Comparison of ENCODE assay signal across 15 cellular contexts in genomic region chr16:72291121-72291520, GRCh38.
DNase-seq lines count a peak whose midpoint lies in the region; TF ChIP-seq lines count a peak whose summit lies in the region.
"Had no signal": no experiment of that assay in that cellular context is flagged by ENCODE, and none has a peak within 500 bp of the region (broad histone marks: within the 10 kb centered on the region; RNA-seq: fewer than 3 reads in every experiment).

No MANE protein-coding gene starts in this region.

- no peaks in the 10 kb centered on the region for H3K9me3 Mint-ChIP-seq in Calu3 (ENCODE audit: low read depth, unreplicated experiment)
- H3K9me3 Mint-ChIP-seq: activated CD4-positive, alpha-beta memory T cell treated with anti-CD3 and anti-CD28 coated beads for 36 hours had no signal

- no peak overlapping the region for H4K8ac ChIP-seq in trophoblast cell (ENCODE audit: low read depth, low read length)

- WGBS in esophagus muscularis mucosa, result 69% methylated on average over 3 of the region's 3 CpGs
- WGBS in trophoblast cell (ENCODE audit: extremely low coverage, insufficient coverage, insufficient read length), result no CpG with 5 or more reads among the region's 3 CpGs
- WGBS in esophagus squamous epithelium, 2 donors, result 33 to 59% methylated on average over 3 of the region's 3 CpGs

- H3K23ac ChIP-seq in trophoblast cell (ENCODE audit: low read length), result no peak overlapping the region

- TF ChIP-seq POLR2A in esophagus muscularis mucosa (IDR thresholded peaks at IDR 0.05; ENCODE audit: low read depth) (no peak), esophagus squamous epithelium (IDR thresholded peaks at IDR 0.05) (no peak)

- H3K4me3 Mint-ChIP-seq in Calu3 (ENCODE audit: low read depth, unreplicated experiment), result no peak overlapping the region
- H3K4me3 Mint-ChIP-seq: activated CD4-positive, alpha-beta memory T cell treated with anti-CD3 and anti-CD28 coated beads for 36 hours; dendritic cell treated with granulocyte-macrophage colony-stimulating factor and Interleukin-4, amounts not matched to agents 40 ng/mL and 50 ng/mL, for 4 days; T-helper 17 cell had no signal

- H3K27ac ChIP-seq in SJCRH30 (peak overlapping the region; percentile 48), esophagus muscularis mucosa (replicated peaks in 1 of 4) (peak overlapping the region; percentile 11 to 68 (median 44)), trophoblast cell (ENCODE audit: low read depth, low read length) (peak overlapping the region; percentile 59), esophagus squamous epithelium (peak overlapping the region in 2 of 4 donors; percentile 10 to 56)

- peaks cover 3% of the 10 kb centered on the region for H3K79me1 ChIP-seq in trophoblast cell (ENCODE audit: low read length)

- CTCF ChIA-PET in Calu3 (lab: Charles Lee), result interaction anchor here (1.2 kb wide), 1 partner anchor 10 kb away, joined by 4 read pairs; no protein-coding TSS in a partner anchor

- H3K36me3 ChIP-seq in SJCRH30, result no peaks in the 10 kb centered on the region
- no peaks in the 10 kb centered on the region for H3K36me3 ChIP-seq in esophagus muscularis mucosa
- no peaks in the 10 kb centered on the region for H3K36me3 ChIP-seq in trophoblast cell (ENCODE audit: control insufficient read depth in 1 of 2, insufficient read depth in 2 of 2, low read length in 2 of 2)
- H3K36me3 ChIP-seq in esophagus squamous epithelium, result no peaks in the 10 kb centered on the region

- H3K18ac ChIP-seq in trophoblast cell (ENCODE audit: low read length), result no peak overlapping the region

- no peak overlapping the region for H2AK5ac ChIP-seq in trophoblast cell (ENCODE audit: low read length)

- H3K9me3 ChIP-seq in SJCRH30 (replicated peaks) (no peaks in the 10 kb centered on the region), esophagus muscularis mucosa (no peaks in the 10 kb centered on the region), trophoblast cell (ENCODE audit: insufficient read depth, low read depth, low read length) (no peaks in the 10 kb centered on the region), esophagus squamous epithelium (no peaks in the 10 kb centered on the region)

- H3K27me3 Mint-ChIP-seq in Calu3 (ENCODE audit: unreplicated experiment), result no peaks in the 10 kb centered on the region
- H3K27me3 Mint-ChIP-seq: activated CD4-positive, alpha-beta memory T cell treated with anti-CD3 and anti-CD28 coated beads for 36 hours; dendritic cell treated with granulocyte-macrophage colony-stimulating factor and Interleukin-4, amounts not matched to agents 40 ng/mL and 50 ng/mL, for 4 days; T-helper 17 cell had no signal

- no peak overlapping the region for H3K4ac ChIP-seq in trophoblast cell (ENCODE audit: low read depth, low read length)

- TF ChIP-seq CTCF in Calu3 (IDR thresholded peaks at IDR 0.05; ENCODE audit: unreplicated experiment), result no peak
- TF ChIP-seq CTCF in esophagus muscularis mucosa (IDR thresholded peaks at IDR 0.05), result no peak
- no peak for TF ChIP-seq CTCF in esophagus squamous epithelium (IDR thresholded peaks at IDR 0.05)

- DNase-seq in Calu3 (no peak), SJCRH30 (peak in 1 of 2 experiments; percentile 3), esophagus muscularis mucosa (ENCODE audit: extremely low spot score) (no peak), trophoblast cell (peak; percentile 3 to 47), NCI-H2196 (lab: John Stamatoyannopoulos, UW; ENCODE audit: unreplicated experiment) (no peak), activated gamma-delta T cell treated with Interleukin-2 at 50 U/mL for 16 hours (no peak), NCI-H2171 treated with DMSO at 0.1 percent for 48 hours (lab: John Stamatoyannopoulos, UW) (no peak), esophagus squamous epithelium (lab: John Stamatoyannopoulos, UW) (no peak)
- DNase-seq: activated CD4-positive, alpha-beta memory T cell treated with anti-CD3 and anti-CD28 coated beads for 36 hours; activated naive CD4-positive, alpha-beta T cell treated with Interleukin-2 at 50 U/mL for 16 hours; C1 segment of cervical spinal cord; NCI-H1694 treated with DMSO at 0.1 percent for 48 hours; retina; T-helper 17 cell had no signal

- H4K12ac ChIP-seq in trophoblast cell (ENCODE audit: low read depth, low read length), result no peak overlapping the region

- peak overlapping the region; percentile 6 for H3K4me2 ChIP-seq in trophoblast cell (ENCODE audit: low read length)

- H3K79me2 ChIP-seq in trophoblast cell (ENCODE audit: control insufficient read depth, insufficient read depth, low read length, poor library complexity), result no peaks in the 10 kb centered on the region

- H2BK12ac ChIP-seq in trophoblast cell (ENCODE audit: low read length), result no peak overlapping the region

- no peak overlapping the region for H3K9ac ChIP-seq in trophoblast cell (ENCODE audit: low read length)

- no peak overlapping the region for H2BK5ac ChIP-seq in trophoblast cell (ENCODE audit: low read depth, low read length, poor library complexity)

- peak overlapping the region; percentile 33 for H3K27ac Mint-ChIP-seq in Calu3 (ENCODE audit: unreplicated experiment)
- H3K27ac Mint-ChIP-seq: activated CD4-positive, alpha-beta memory T cell treated with anti-CD3 and anti-CD28 coated beads for 36 hours; dendritic cell treated with granulocyte-macrophage colony-stimulating factor and Interleukin-4, amounts not matched to agents 40 ng/mL and 50 ng/mL, for 4 days; T-helper 17 cell had no signal

- no peak overlapping the region for H3K14ac ChIP-seq in trophoblast cell (ENCODE audit: low read length)

- BruUV-seq in Calu3 (replicated peaks; lab: Mats Ljungman, UMichigan), result no TSS peak

- H3K4me1 ChIP-seq in SJCRH30 (0 out of 2 replicates have a peak, but pooled peaks cover 2% of the 10 kb centered on the region), esophagus muscularis mucosa (peaks cover 0 to 17% (median 7%) of the 10 kb centered on the region in 4 donors), trophoblast cell (ENCODE audit: control insufficient read depth in 1 of 2, insufficient read depth in 2 of 2, low read length in 2 of 2) (peaks cover 0 to 4% of the 10 kb centered on the region in 2 experiments), esophagus squamous epithelium (peaks cover 6 to 11% (median 9%) of the 10 kb centered on the region in 3 donors)

- H3K4me1 Mint-ChIP-seq in Calu3 (ENCODE audit: low read depth, unreplicated experiment), result peaks cover 14% of the 10 kb centered on the region
- H3K4me1 Mint-ChIP-seq: T-helper 17 cell had no signal

- H3K36me3 Mint-ChIP-seq in Calu3 (ENCODE audit: insufficient read depth, unreplicated experiment), result peaks cover 5% of the 10 kb centered on the region
- H3K36me3 Mint-ChIP-seq: activated CD4-positive, alpha-beta memory T cell treated with anti-CD3 and anti-CD28 coated beads for 36 hours had no signal

- H3K27me3 ChIP-seq in SJCRH30 (no peaks in the 10 kb centered on the region), esophagus muscularis mucosa (no peaks in the 10 kb centered on the region), trophoblast cell (ENCODE audit: insufficient read depth, low read length) (no peaks in the 10 kb centered on the region), esophagus squamous epithelium (no peaks in the 10 kb centered on the region)

- H3K4me3 ChIP-seq in SJCRH30 (no peak overlapping the region), esophagus muscularis mucosa (no peak overlapping the region), trophoblast cell (ENCODE audit: low read depth, low read length) (no peak overlapping the region), esophagus squamous epithelium (no peak overlapping the region)

- H2BK120ac ChIP-seq in trophoblast cell (ENCODE audit: insufficient read depth, low read length, poor library complexity), result no peak overlapping the region

- TF ChIP-seq EP300 in esophagus muscularis mucosa (IDR thresholded peaks at IDR 0.05), result no peak

- no peak overlapping the region for H2AFZ ChIP-seq in trophoblast cell (ENCODE audit: insufficient read depth, low read length, poor library complexity)

- no peak overlapping the region for H4K91ac ChIP-seq in trophoblast cell (ENCODE audit: low read depth, low read length)

- intact Hi-C loops in Calu3 (cut with micrococcal nuclease; ENCODE audit: unreplicated experiment) (no loop called here), esophagus muscularis mucosa (cut with DNase I) (no loop called here), esophagus squamous epithelium (cut with DNase I) (no loop called here)

Comparison
In these comparisons a context has a peak if more than half of its experiments do, and no peak if none do; other contexts are left out.
1. DNase-seq: peak in trophoblast cell (2 of 2); none in Calu3 (single experiment), esophagus muscularis mucosa (single experiment), NCI-H2196 (single experiment), activated gamma-delta T cell treated with Interleukin-2 at 50 U/mL for 16 hours (single experiment), NCI-H2171 treated with DMSO at 0.1 percent for 48 hours (single experiment) and esophagus squamous epithelium (single experiment).